35 cellular contexts compared by ENCODE assay signal in the genomic region with DNA sequence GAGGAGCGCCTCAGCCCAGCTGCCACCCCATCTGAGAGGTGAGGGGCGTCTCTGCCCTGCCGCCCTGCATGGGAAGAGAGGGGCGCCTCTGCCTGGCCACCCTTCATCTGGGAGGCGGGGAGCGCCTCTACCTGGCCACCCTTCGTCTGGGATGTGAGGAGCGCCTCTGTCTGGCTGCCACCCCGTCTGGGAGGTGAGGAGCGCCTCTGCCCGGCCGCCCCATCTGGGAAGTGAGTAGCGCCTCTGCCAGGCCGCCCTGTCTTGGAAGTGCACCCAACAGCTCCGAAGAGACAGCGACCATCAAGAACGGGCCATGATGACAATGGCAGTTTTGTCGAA.
"Had no signal": no experiment of that assay in that cellular context is flagged by ENCODE, and none has a peak within 500 bp of the region (broad histone marks: within the 10 kb centered on the region; RNA-seq: fewer than 3 reads in every experiment).

No MANE protein-coding gene starts in this region.

- DNase-seq: Karpas-422, Kasumi-1, KG1, MG63, MM.1S, MV-4-11, NCI-H1048, NCI-H1092, NCI-H1092 treated with DMSO at 0.1 percent for 48 hours, NCI-H1105, NCI-H1105 treated with DMSO at 0.1 percent for 48 hours, NCI-H1417, NCI-H1417 treated with DMSO at 0.1 percent for 48 hours, NCI-H1436, NCI-H1436 treated with DMSO at 0.1 percent for 48 hours, NCI-H146, NCI-H1694, NCI-H1694 treated with DMSO at 0.1 percent for 48 hours, NCI-H187, NCI-H187 treated with DMSO at 0.1 percent for 48 hours, NCI-H1930, NCI-H2029, NCI-H2029 treated with DMSO at 0.1 percent for 48 hours, NCI-H2081, NCI-H2081 treated with DMSO at 0.1 percent for 48 hours, NCI-H2107, NCI-H2171, NCI-H2171 treated with DMSO at 0.1 percent for 48 hours, NCI-H2227 treated with DMSO at 0.1 percent for 48 hours, NCI-H226, NCI-H345, NCI-H446, NCI-H446 treated with DMSO at 0.1 percent for 48 hours, NCI-H510A had no signal

- H3K27ac ChIP-seq: KMS-11 had no signal

- H3K9ac ChIP-seq: KMS-11 had no signal

- H3K36me3 ChIP-seq: MG63 had no signal

- H3K9me3 ChIP-seq: MG63 had no signal

- H3K4me3 ChIP-seq: MG63 had no signal
